ENCODE assay signal across 1 cellular context in the genomic region with DNA sequence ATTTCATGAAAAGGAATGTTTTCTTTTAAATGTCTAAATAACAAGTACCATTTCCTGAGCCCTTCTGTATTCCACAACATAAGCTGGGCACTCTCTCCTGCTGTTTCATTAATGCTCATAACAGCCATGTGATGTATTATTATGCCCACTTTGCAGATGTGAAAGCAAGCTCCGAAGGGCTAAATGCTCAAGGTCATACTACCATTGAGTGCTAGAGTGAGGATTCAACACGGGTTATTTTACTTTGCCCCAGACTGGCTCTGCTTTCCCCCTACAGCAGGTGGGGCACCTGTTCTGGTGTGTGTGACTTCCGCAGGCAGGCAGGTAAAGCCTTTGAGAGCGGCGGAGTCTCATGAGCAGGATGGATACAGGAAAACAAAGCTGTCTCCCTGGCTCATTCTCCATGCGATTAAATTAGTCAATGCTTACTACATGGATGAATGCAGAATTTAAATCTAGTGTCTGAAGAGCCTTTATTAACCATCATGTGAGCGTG.
TF ChIP-seq lines count a peak whose summit lies in the region.

No MANE protein-coding gene starts in this region.

TF ChIP-seq in SK-N-SH treated with all-trans-retinoic acid at 6 μM for 48 hours, 23 proteins besides CTCF, POLR2A, EP300 and RAD21 (continued from another document):
- TF ChIP-seq, protein P1, sequence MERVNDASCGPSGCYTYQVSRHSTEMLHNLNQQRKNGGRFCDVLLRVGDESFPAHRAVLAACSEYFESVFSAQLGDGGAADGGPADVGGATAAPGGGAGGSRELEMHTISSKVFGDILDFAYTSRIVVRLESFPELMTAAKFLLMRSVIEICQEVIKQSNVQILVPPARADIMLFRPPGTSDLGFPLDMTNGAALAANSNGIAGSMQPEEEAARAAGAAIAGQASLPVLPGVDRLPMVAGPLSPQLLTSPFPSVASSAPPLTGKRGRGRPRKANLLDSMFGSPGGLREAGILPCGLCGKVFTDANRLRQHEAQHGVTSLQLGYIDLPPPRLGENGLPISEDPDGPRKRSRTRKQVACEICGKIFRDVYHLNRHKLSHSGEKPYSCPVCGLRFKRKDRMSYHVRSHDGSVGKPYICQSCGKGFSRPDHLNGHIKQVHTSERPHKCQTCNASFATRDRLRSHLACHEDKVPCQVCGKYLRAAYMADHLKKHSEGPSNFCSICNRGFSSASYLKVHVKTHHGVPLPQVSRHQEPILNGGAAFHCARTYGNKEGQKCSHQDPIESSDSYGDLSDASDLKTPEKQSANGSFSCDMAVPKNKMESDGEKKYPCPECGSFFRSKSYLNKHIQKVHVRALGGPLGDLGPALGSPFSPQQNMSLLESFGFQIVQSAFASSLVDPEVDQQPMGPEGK (CRISPR knock-in tag; IDR thresholded peaks at IDR 0.05; ENCODE audit: borderline replicate concordance) = no peak
- TF ChIP-seq ZC3H10 (CRISPR knock-in tag; IDR thresholded peaks at IDR 0.05) (no peak), TCF4 (CRISPR knock-in tag; IDR thresholded peaks at IDR 0.05; ENCODE audit: borderline replicate concordance) (no peak), GLIS3 (CRISPR knock-in tag; IDR thresholded peaks at IDR 0.05) (no peak)
- TF ChIP-seq, protein P2, sequence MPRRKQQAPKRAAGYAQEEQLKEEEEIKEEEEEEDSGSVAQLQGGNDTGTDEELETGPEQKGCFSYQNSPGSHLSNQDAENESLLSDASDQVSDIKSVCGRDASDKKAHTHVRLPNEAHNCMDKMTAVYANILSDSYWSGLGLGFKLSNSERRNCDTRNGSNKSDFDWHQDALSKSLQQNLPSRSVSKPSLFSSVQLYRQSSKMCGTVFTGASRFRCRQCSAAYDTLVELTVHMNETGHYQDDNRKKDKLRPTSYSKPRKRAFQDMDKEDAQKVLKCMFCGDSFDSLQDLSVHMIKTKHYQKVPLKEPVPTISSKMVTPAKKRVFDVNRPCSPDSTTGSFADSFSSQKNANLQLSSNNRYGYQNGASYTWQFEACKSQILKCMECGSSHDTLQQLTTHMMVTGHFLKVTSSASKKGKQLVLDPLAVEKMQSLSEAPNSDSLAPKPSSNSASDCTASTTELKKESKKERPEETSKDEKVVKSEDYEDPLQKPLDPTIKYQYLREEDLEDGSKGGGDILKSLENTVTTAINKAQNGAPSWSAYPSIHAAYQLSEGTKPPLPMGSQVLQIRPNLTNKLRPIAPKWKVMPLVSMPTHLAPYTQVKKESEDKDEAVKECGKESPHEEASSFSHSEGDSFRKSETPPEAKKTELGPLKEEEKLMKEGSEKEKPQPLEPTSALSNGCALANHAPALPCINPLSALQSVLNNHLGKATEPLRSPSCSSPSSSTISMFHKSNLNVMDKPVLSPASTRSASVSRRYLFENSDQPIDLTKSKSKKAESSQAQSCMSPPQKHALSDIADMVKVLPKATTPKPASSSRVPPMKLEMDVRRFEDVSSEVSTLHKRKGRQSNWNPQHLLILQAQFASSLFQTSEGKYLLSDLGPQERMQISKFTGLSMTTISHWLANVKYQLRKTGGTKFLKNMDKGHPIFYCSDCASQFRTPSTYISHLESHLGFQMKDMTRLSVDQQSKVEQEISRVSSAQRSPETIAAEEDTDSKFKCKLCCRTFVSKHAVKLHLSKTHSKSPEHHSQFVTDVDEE (CRISPR knock-in tag; IDR thresholded peaks at IDR 0.05) = no peak
